ENCODE assay signal across 1 cellular context in the genomic region with DNA sequence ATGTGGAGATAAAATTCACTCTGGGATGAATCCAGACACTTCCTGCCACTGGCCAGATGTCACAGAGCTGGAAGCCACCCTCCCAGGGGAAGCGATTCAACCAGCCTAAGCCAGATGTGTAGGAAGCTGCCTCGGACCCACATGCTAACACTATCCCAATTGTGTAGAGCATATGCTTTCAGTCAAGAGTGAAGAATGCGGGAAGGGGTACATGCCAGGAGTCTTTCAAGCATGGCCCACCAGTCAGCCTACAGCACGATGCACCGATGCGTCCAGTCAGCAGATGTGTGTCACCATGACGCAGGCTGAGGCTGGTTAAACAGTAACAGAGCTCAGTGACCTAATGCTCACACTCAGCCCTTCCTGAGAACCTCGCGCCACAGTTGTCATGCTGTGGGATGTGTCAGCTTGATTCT.
TF ChIP-seq lines count a peak whose summit lies in the region.

No MANE protein-coding gene starts in this region.

TF ChIP-seq in H1, 55 proteins besides CTCF, POLR2A, EP300 and RAD21 (continued from another document):
- TF ChIP-seq ASH2L (IDR thresholded peaks at IDR 0.05; ENCODE audit: low read length) = no peak
- TF ChIP-seq BACH1 (IDR thresholded peaks at IDR 0.05; ENCODE audit: low read length) = no peak
- TF ChIP-seq POLR2AphosphoS5 (IDR thresholded peaks at IDR 0.05; ENCODE audit: low read depth, low read length) = no peak
- no peak for TF ChIP-seq SP1 (IDR thresholded peaks at IDR 0.05; ENCODE audit: low read depth, low read length)
- no peak for TF ChIP-seq NANOG (IDR thresholded peaks at IDR 0.05; ENCODE audit: insufficient read depth, low read depth, low read length, poor library complexity, severe bottlenecking)
- no peak for TF ChIP-seq CBX5 (IDR thresholded peaks at IDR 0.05; ENCODE audit: low read depth, low read length)
- no peak for TF ChIP-seq CREB1 (IDR thresholded peaks at IDR 0.05)
- TF ChIP-seq, protein P1, sequence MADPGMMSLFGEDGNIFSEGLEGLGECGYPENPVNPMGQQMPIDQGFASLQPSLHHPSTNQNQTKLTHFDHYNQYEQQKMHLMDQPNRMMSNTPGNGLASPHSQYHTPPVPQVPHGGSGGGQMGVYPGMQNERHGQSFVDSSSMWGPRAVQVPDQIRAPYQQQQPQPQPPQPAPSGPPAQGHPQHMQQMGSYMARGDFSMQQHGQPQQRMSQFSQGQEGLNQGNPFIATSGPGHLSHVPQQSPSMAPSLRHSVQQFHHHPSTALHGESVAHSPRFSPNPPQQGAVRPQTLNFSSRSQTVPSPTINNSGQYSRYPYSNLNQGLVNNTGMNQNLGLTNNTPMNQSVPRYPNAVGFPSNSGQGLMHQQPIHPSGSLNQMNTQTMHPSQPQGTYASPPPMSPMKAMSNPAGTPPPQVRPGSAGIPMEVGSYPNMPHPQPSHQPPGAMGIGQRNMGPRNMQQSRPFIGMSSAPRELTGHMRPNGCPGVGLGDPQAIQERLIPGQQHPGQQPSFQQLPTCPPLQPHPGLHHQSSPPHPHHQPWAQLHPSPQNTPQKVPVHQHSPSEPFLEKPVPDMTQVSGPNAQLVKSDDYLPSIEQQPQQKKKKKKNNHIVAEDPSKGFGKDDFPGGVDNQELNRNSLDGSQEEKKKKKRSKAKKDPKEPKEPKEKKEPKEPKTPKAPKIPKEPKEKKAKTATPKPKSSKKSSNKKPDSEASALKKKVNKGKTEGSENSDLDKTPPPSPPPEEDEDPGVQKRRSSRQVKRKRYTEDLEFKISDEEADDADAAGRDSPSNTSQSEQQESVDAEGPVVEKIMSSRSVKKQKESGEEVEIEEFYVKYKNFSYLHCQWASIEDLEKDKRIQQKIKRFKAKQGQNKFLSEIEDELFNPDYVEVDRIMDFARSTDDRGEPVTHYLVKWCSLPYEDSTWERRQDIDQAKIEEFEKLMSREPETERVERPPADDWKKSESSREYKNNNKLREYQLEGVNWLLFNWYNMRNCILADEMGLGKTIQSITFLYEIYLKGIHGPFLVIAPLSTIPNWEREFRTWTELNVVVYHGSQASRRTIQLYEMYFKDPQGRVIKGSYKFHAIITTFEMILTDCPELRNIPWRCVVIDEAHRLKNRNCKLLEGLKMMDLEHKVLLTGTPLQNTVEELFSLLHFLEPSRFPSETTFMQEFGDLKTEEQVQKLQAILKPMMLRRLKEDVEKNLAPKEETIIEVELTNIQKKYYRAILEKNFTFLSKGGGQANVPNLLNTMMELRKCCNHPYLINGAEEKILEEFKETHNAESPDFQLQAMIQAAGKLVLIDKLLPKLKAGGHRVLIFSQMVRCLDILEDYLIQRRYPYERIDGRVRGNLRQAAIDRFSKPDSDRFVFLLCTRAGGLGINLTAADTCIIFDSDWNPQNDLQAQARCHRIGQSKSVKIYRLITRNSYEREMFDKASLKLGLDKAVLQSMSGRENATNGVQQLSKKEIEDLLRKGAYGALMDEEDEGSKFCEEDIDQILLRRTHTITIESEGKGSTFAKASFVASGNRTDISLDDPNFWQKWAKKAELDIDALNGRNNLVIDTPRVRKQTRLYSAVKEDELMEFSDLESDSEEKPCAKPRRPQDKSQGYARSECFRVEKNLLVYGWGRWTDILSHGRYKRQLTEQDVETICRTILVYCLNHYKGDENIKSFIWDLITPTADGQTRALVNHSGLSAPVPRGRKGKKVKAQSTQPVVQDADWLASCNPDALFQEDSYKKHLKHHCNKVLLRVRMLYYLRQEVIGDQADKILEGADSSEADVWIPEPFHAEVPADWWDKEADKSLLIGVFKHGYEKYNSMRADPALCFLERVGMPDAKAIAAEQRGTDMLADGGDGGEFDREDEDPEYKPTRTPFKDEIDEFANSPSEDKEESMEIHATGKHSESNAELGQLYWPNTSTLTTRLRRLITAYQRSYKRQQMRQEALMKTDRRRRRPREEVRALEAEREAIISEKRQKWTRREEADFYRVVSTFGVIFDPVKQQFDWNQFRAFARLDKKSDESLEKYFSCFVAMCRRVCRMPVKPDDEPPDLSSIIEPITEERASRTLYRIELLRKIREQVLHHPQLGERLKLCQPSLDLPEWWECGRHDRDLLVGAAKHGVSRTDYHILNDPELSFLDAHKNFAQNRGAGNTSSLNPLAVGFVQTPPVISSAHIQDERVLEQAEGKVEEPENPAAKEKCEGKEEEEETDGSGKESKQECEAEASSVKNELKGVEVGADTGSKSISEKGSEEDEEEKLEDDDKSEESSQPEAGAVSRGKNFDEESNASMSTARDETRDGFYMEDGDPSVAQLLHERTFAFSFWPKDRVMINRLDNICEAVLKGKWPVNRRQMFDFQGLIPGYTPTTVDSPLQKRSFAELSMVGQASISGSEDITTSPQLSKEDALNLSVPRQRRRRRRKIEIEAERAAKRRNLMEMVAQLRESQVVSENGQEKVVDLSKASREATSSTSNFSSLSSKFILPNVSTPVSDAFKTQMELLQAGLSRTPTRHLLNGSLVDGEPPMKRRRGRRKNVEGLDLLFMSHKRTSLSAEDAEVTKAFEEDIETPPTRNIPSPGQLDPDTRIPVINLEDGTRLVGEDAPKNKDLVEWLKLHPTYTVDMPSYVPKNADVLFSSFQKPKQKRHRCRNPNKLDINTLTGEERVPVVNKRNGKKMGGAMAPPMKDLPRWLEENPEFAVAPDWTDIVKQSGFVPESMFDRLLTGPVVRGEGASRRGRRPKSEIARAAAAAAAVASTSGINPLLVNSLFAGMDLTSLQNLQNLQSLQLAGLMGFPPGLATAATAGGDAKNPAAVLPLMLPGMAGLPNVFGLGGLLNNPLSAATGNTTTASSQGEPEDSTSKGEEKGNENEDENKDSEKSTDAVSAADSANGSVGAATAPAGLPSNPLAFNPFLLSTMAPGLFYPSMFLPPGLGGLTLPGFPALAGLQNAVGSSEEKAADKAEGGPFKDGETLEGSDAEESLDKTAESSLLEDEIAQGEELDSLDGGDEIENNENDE (IDR thresholded peaks at IDR 0.05; ENCODE audit: insufficient replicate concordance, low read length) = no peak
- TF ChIP-seq KDM5A (IDR thresholded peaks at IDR 0.05; ENCODE audit: low read length) = no peak
- TF ChIP-seq USF2 (IDR thresholded peaks at IDR 0.05; ENCODE audit: low read length) = no peak
- no peak for TF ChIP-seq SIX5 (IDR thresholded peaks at IDR 0.05; ENCODE audit: low read depth, low read length)
- no peak for TF ChIP-seq SRF (IDR thresholded peaks at IDR 0.05; ENCODE audit: low read depth, low read length)
- no peak for TF ChIP-seq TBP (IDR thresholded peaks at IDR 0.05; ENCODE audit: low read depth, low read length)
